In the genomic region with DNA sequence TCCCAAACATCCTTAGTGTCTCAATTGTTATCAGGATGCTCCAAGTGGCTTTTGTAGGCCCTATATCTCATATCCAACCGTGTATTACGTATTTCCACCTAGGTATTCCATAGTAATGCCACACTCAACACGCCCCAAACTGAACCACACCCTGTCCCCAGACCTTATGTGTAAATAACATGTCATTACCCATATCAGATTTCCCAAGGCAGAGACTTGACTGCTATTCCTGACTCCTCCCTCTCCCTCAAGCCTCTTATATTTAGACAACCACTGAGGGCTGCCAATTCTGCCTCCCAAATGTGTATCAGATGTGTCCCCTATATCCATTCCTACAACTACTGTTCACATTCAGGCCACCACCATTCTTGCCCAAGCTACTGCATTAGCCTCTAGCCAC, we compare ENCODE assay signal across 20 cellular contexts.
"Had no signal": no experiment of that assay in that cellular context is flagged by ENCODE, and none has a peak within 500 bp of the region (broad histone marks: within the 10 kb centered on the region; RNA-seq: fewer than 3 reads in every experiment).

No MANE protein-coding gene starts in this region.

- DNase-seq: dorsolateral prefrontal cortex; effector CD8-positive, alpha-beta T cell; heart right ventricle; hypothalamus; mammary epithelial cell; natural killer cell; nucleus accumbens; ovary; sigmoid colon; small intestine; stimulated activated CD4-positive, alpha-beta T cell treated with anti-CD3 and anti-CD28 coated beads, Interleukin-12 subunit alpha, Interleukin-12 subunit beta, amount 100 ng/mL, for 4 hours; stimulated activated naive CD4-positive, alpha-beta T cell; stomach; substantia nigra; transverse colon had no signal

- H3K4me1 ChIP-seq: right atrium auricular region, transverse colon had no signal

- H3K4me3 Mint-ChIP-seq: natural killer cell, neural crest cell had no signal

- H3K9me3 Mint-ChIP-seq: natural killer cell had no signal

- H3K4me3 ChIP-seq: coronary artery, dorsolateral prefrontal cortex, heart right ventricle, ovary, right atrium auricular region, sigmoid colon, stomach, thoracic aorta, transverse colon had no signal

- H3K27me3 ChIP-seq: dorsolateral prefrontal cortex, heart right ventricle, ovary, right atrium auricular region, sigmoid colon, stomach, transverse colon had no signal

- H3K27ac ChIP-seq: coronary artery, dorsolateral prefrontal cortex, heart right ventricle, ovary, right atrium auricular region, sigmoid colon, stomach, thoracic aorta, transverse colon had no signal

- H3K27ac Mint-ChIP-seq: natural killer cell had no signal

- H3K9me3 ChIP-seq: ovary, right atrium auricular region, sigmoid colon, thoracic aorta, transverse colon had no signal

- ATAC-seq: heart right ventricle, left lobe of liver, natural killer cell had no signal

- H3K36me3 ChIP-seq: heart right ventricle, ovary, right atrium auricular region, sigmoid colon, stomach, thoracic aorta, transverse colon had no signal

- H3K4me1 Mint-ChIP-seq: natural killer cell, neural crest cell had no signal

- H3K36me3 Mint-ChIP-seq: natural killer cell had no signal
